32 cellular contexts compared by ENCODE assay signal in genomic region chr2:190953257-190953656, GRCh38.
"Had no signal": no experiment of that assay in that cellular context is flagged by ENCODE, and none has a peak within 500 bp of the region (broad histone marks: within the 10 kb centered on the region; RNA-seq: fewer than 3 reads in every experiment).

No MANE protein-coding gene starts in this region.

- H3K27me3 ChIP-seq: ascending aorta, brain microvascular endothelial cell, dorsolateral prefrontal cortex, esophagus muscularis mucosa, gastroesophageal sphincter had no signal

- H3K36me3 ChIP-seq: brain microvascular endothelial cell, esophagus muscularis mucosa had no signal

- H3K9me3 ChIP-seq: ascending aorta, esophagus muscularis mucosa had no signal

- H3K4me3 ChIP-seq: ascending aorta, coronary artery, dorsolateral prefrontal cortex, esophagus muscularis mucosa, gastroesophageal sphincter had no signal

- FAIRE-seq: bronchial epithelial cell had no signal

- H3K4me3 Mint-ChIP-seq: activated CD4-positive, alpha-beta memory T cell treated with anti-CD3 and anti-CD28 coated beads for 36 hours; activated CD8-positive, alpha-beta memory T cell treated with anti-CD3 and anti-CD28 coated beads, Interleukin-2, amount 10 ng/mL, durations not matched to agents 7 days and 5 days; activated CD8-positive, alpha-beta T cell treated with anti-CD3 and anti-CD28 coated beads, Interleukin-2, amount 10 ng/mL, durations not matched to agents 7 days and 5 days; activated naive CD4-positive, alpha-beta T cell treated with anti-CD3 and anti-CD28 coated beads, Interleukin-2, amount 10 ng/mL, durations not matched to agents 7 days and 5 days; activated naive CD8-positive, alpha-beta T cell treated with anti-CD3 and anti-CD28 coated beads, Interleukin-2, amount 10 ng/mL, durations not matched to agents 7 days and 5 days; activated T-helper 1 cell treated with anti-CD3 and anti-CD28 coated beads, Interleukin-12 subunit alpha, Interleukin-12 subunit beta, Interleukin-2, Interleukin-4 antibody, amounts not matched to agents 30 ng/mL and 10 ng/mL and 1 ng/mL, durations not matched to agents 14 hours and 24 hours and 36 hours; central memory CD8-positive, alpha-beta T cell; dendritic cell treated with granulocyte-macrophage colony-stimulating factor and Interleukin-4, amounts not matched to agents 40 ng/mL and 50 ng/mL, for 4 days; endodermal cell; T-helper 17 cell; T-helper 2 cell treated with Interferon-gamma antibody and Interleukin-4, amounts not matched to agents 5 μg/mL and 100 μg/mL, for 36 hours; WTC11 had no signal

- H3K4me1 Mint-ChIP-seq: endodermal cell, T-helper 17 cell, WTC11 had no signal

- ATAC-seq: activated CD8-positive, alpha-beta T cell treated with anti-CD3 and anti-CD28 coated beads, Interleukin-2, amount 10 ng/mL, durations not matched to agents 7 days and 5 days; gastroesophageal sphincter; T-helper 17 cell; WTC11 had no signal

- H3K27me3 Mint-ChIP-seq: activated CD4-positive, alpha-beta memory T cell treated with anti-CD3 and anti-CD28 coated beads for 36 hours; activated CD8-positive, alpha-beta memory T cell treated with anti-CD3 and anti-CD28 coated beads, Interleukin-2, amount 10 ng/mL, durations not matched to agents 7 days and 5 days; activated naive CD4-positive, alpha-beta T cell treated with anti-CD3 and anti-CD28 coated beads, Interleukin-2, amount 10 ng/mL, durations not matched to agents 7 days and 5 days; activated naive CD8-positive, alpha-beta T cell treated with anti-CD3 and anti-CD28 coated beads, Interleukin-2, amount 10 ng/mL, durations not matched to agents 7 days and 5 days; central memory CD8-positive, alpha-beta T cell; dendritic cell treated with granulocyte-macrophage colony-stimulating factor and Interleukin-4, amounts not matched to agents 40 ng/mL and 50 ng/mL, for 4 days; T-helper 17 cell had no signal

- H3K9me3 Mint-ChIP-seq: central memory CD8-positive, alpha-beta T cell had no signal

- H3K27ac Mint-ChIP-seq: activated CD4-positive, alpha-beta memory T cell treated with anti-CD3 and anti-CD28 coated beads for 36 hours; activated CD8-positive, alpha-beta memory T cell treated with anti-CD3 and anti-CD28 coated beads, Interleukin-2, amount 10 ng/mL, durations not matched to agents 7 days and 5 days; activated CD8-positive, alpha-beta T cell treated with anti-CD3 and anti-CD28 coated beads, Interleukin-2, amount 10 ng/mL, durations not matched to agents 7 days and 5 days; activated naive CD4-positive, alpha-beta T cell treated with anti-CD3 and anti-CD28 coated beads, Interleukin-2, amount 10 ng/mL, durations not matched to agents 7 days and 5 days; activated naive CD4-positive, alpha-beta T cell treated with anti-CD3 and anti-CD28 coated beads, Interleukin-2, amount 50 U/mL, for 72 hours; activated naive CD8-positive, alpha-beta T cell treated with anti-CD3 and anti-CD28 coated beads, Interleukin-2, amount 10 ng/mL, durations not matched to agents 7 days and 5 days; activated T-helper 1 cell treated with anti-CD3 and anti-CD28 coated beads, Interleukin-12 subunit alpha, Interleukin-12 subunit beta, Interleukin-2, Interleukin-4 antibody, amounts not matched to agents 30 ng/mL and 10 ng/mL and 1 ng/mL, durations not matched to agents 14 hours and 24 hours and 36 hours; dendritic cell treated with granulocyte-macrophage colony-stimulating factor and Interleukin-4, amounts not matched to agents 40 ng/mL and 50 ng/mL, for 4 days; endodermal cell; T-helper 2 cell treated with Interferon-gamma antibody and Interleukin-4, amounts not matched to agents 5 μg/mL and 100 μg/mL, for 36 hours; WTC11 had no signal

- H3K27ac ChIP-seq: brain microvascular endothelial cell, coronary artery, dorsolateral prefrontal cortex, esophagus muscularis mucosa, gastroesophageal sphincter had no signal

- DNase-seq: activated CD4-positive, alpha-beta memory T cell treated with anti-CD3 and anti-CD28 coated beads for 36 hours; activated CD4-positive, alpha-beta T cell treated with anti-CD3 and anti-CD28 coated beads for 1 hour; activated CD4-positive, alpha-beta T cell treated with anti-CD3 and anti-CD28 coated beads for 4 hours; activated CD8-positive, alpha-beta memory T cell treated with anti-CD3 and anti-CD28 coated beads, Interleukin-2, amount 10 ng/mL, durations not matched to agents 7 days and 5 days; activated CD8-positive, alpha-beta memory T cell treated with anti-CD3 and anti-CD28 coated beads, Interleukin-2, amount 50 U/mL, for 4 hours; activated CD8-positive, alpha-beta T cell treated with anti-CD3 and anti-CD28 coated beads, Interleukin-2, amount 10 ng/mL, durations not matched to agents 7 days and 5 days; activated gamma-delta T cell; activated naive CD4-positive, alpha-beta T cell; activated naive CD4-positive, alpha-beta T cell treated with anti-CD3 and anti-CD28 coated beads, Interleukin-2, amount 10 ng/mL, durations not matched to agents 7 days and 5 days; activated naive CD8-positive, alpha-beta T cell treated with anti-CD3 and anti-CD28 coated beads, Interleukin-2, amount 10 ng/mL, durations not matched to agents 7 days and 5 days; activated T-cell treated with anti-CD3 and anti-CD28 coated beads, Interleukin-2, amount 50 U/mL, for 1 hour; activated T-cell treated with anti-CD3 and anti-CD28 coated beads, Interleukin-2, amount 50 U/mL, for 48 hours; brain microvascular endothelial cell; dorsolateral prefrontal cortex; effector memory CD4-positive, alpha-beta T cell; endodermal cell; erythroblast; foreskin melanocyte; T-helper 1 cell; T-helper 17 cell; T1000 had no signal
